ENCODE assay signal across 7 cellular contexts in the genomic region with DNA sequence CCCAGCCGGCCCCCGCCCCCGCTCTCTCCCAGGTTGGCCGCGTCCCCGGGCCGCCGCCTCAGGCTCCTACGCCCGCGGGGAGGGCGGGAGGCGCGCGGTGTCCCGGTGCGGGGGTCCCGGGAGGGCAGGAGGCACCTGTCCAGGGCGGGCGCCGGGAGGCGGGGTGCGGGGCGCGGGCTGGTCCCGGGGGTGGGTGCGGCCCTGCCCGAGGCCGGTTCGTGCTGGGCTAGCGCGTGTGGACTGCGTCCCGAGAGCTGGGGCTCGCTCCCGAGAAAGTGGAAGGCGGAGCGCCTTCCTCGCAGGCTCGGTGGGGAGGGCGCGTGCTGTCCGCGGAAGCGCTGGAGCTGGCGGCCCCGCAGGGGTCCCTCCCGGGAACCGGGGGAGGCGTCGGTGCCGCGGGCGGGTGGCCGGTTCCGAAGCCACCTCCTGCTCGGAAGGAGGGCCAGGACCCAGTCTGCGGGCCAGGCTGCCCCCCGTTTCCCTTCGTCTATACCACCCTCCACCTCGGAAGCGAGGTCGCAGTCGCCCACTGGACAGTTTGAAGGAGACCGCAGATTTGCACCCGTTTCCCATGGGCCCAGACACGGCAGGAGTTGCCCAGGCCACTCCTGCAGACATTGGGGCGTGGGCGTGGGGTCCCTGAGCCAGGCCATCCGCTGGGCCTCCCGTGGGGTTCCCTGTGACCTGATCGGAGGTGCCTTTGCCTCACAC. TPM values are rescaled to one million over a fixed set of nuclear protein-coding genes. Genes with fewer than 3 reads are reported as not detected.
DNase-seq lines count a peak whose midpoint lies in the region; ATAC-seq and TF ChIP-seq lines count a peak whose summit lies in the region.

No MANE protein-coding gene starts in this region.

- H3K4me1 Mint-ChIP-seq in natural killer cell = peaks cover 11 to 31% of the 10 kb centered on the region in 2 donors

- H3K27ac Mint-ChIP-seq in natural killer cell = no peak overlapping the region

- H3K4me3 Mint-ChIP-seq in natural killer cell = peak overlapping the region; percentile 74

- TF ChIP-seq CTCF in RWPE1 (conservative IDR thresholded peaks at IDR 0.05; ENCODE audit: low read depth) (no peak), natural killer cell (IDR thresholded peaks at IDR 0.05) (no peak)

- H3K9me3 Mint-ChIP-seq in natural killer cell = no peaks in the 10 kb centered on the region

- peaks cover 22% of the 10 kb centered on the region for H3K36me3 ChIP-seq in HAP-1 (replicated peaks)

- POLR2A ChIA-PET in RWPE1 (lab: Yijun Ruan, JAX; ENCODE audit: low non-redundant PET) = interaction anchor here (0.6 to 1.2 kb wide), 2 partner anchors 16 to 255 kb away, joined by 3 read pairs; no protein-coding TSS in a partner anchor

- H3K27ac ChIP-seq in RWPE1 (peak overlapping the region; percentile 99), epithelial cell of prostate (peak overlapping the region; percentile 46)

- CTCF ChIA-PET in RWPE1 (lab: Yijun Ruan, JAX) = interaction anchor here (0.6 kb wide), 1 partner anchor 1096 kb away, joined by 4 read pairs; no protein-coding TSS in a partner anchor

- peaks cover 6% of the 10 kb centered on the region for H3K4me1 ChIP-seq in HAP-1

- no peak for DNase-seq in HAP-1 (ENCODE audit: low spot score in 2 of 2)
- no peak for DNase-seq in RWPE1 (ENCODE audit: low spot score)
- DNase-seq in epithelial cell of prostate (ENCODE audit: low read depth, low spot score) = no peak
- DNase-seq in natural killer cell = no peak
- no peak for DNase-seq in SKM-1 treated with dmso at 0.1 percent for 144 hours (lab: John Stamatoyannopoulos, UW; ENCODE audit: unreplicated experiment)
- DNase-seq in NCI-H446 (lab: John Stamatoyannopoulos, UW) = no peak

- no peak for ATAC-seq in natural killer cell

- in situ Hi-C loops in HAP-1 (cut with MboI; ENCODE audit: low sequenced_read_pairs) = no loop called here

- no peaks in the 10 kb centered on the region for H3K27me3 ChIP-seq in HAP-1 (ENCODE audit: low read depth)

- H3K36me3 Mint-ChIP-seq in natural killer cell = no peaks in the 10 kb centered on the region

- intact Hi-C loops in natural killer cell (cut with micrococcal nuclease) = no loop called here

- no peaks in the 10 kb centered on the region for H3K27me3 Mint-ChIP-seq in natural killer cell (ENCODE audit: low read depth in 2 of 2)

- no peaks in the 10 kb centered on the region for H3K9me3 ChIP-seq in HAP-1

- peak overlapping the region; percentile 74 for H3K4me3 ChIP-seq in GM08714 (ENCODE audit: low read length)
- H3K4me3 ChIP-seq in HAP-1 = peak overlapping the region; percentile 58

RNA-seq across cellular contexts. Expression of a gene that starts 0.6 kb away (rescaled TPM):
- 10 to 100 TPM in 1 of 3 donors, 1 to 10 TPM in 2; 5.9 to 10.7 (median 8.5) TPM for total RNA-seq in natural killer cell

RNA-seq across cellular contexts. Expression of a gene that starts 1.0 kb away (rescaled TPM):
- total RNA-seq in natural killer cell = 10 to 100 TPM; 11.6 to 12.8 (median 12.7) TPM
